7 cellular contexts compared by ENCODE assay signal in genomic region chr1:194289569-194290266, GRCh38.
DNase-seq lines count a peak whose midpoint lies in the region; ATAC-seq and TF ChIP-seq lines count a peak whose summit lies in the region.

No MANE protein-coding gene starts in this region.

- H3K27ac Mint-ChIP-seq in mesothelial cell of epicardium (no peak overlapping the region), neural progenitor cell (no peak overlapping the region)

- no peaks in the 10 kb centered on the region for H3F3A ChIP-seq in neural progenitor cell (ENCODE audit: low read depth)

- H3K9me3 Mint-ChIP-seq in mesothelial cell of epicardium, result peaks cover 6% of the 10 kb centered on the region
- H3K9me3 Mint-ChIP-seq in neural progenitor cell, result no peaks in the 10 kb centered on the region

- no peaks in the 10 kb centered on the region for H3K9me3 ChIP-seq in neural progenitor cell (ENCODE audit: low read depth)

- H3K4me1 Mint-ChIP-seq in mesothelial cell of epicardium (no peaks in the 10 kb centered on the region), neural progenitor cell (peaks cover 2% of the 10 kb centered on the region)

- no peaks in the 10 kb centered on the region for H4K20me1 ChIP-seq in neural progenitor cell (ENCODE audit: low read depth)

- H3K27me3 Mint-ChIP-seq in mesothelial cell of epicardium (ENCODE audit: low read depth) (no peaks in the 10 kb centered on the region), neural progenitor cell (ENCODE audit: insufficient read depth, low read depth) (no peaks in the 10 kb centered on the region)

- no peak overlapping the region for H3K4me2 ChIP-seq in neural progenitor cell

- no peaks in the 10 kb centered on the region for H3K4me1 ChIP-seq in neural progenitor cell

- TF ChIP-seq CTCF in mesothelial cell of epicardium (IDR thresholded peaks at IDR 0.05; ENCODE audit: unreplicated experiment) (no peak), neural progenitor cell (IDR thresholded peaks at IDR 0.05) (no peak)

- no peak overlapping the region for H3K4me3 Mint-ChIP-seq in mesothelial cell of epicardium
- no peak overlapping the region for H3K4me3 Mint-ChIP-seq in neural progenitor cell

- ATAC-seq in GM19395 (IDR thresholded peaks at IDR 0.05; ENCODE audit: unreplicated experiment) (peak; percentile 97), HG03175 (IDR thresholded peaks at IDR 0.05; ENCODE audit: unreplicated experiment) (peak; percentile 97)

- H2AFZ ChIP-seq in neural progenitor cell (replicated peaks), result no peak overlapping the region

- no peaks in the 10 kb centered on the region for H3K36me3 ChIP-seq in neural progenitor cell

- H3K4me3 ChIP-seq in neural progenitor cell, result no peak overlapping the region

- H3K9ac ChIP-seq in neural progenitor cell, result no peak overlapping the region

- H3K79me2 ChIP-seq in neural progenitor cell (ENCODE audit: low read depth), result no peaks in the 10 kb centered on the region

- DNase-seq in activated CD4-positive, alpha-beta T cell treated with anti-CD3 and anti-CD28 coated beads, Interleukin-2, amount 50 U/mL, for 48 hours, result peak; percentile 30 to 45
- DNase-seq in stimulated activated CD4-positive, alpha-beta T cell treated with anti-CD3 and anti-CD28 coated beads, TNF-alpha, amount 100 ng/mL, for 48 hours (ENCODE audit: low read depth in 3 of 3), result peak; percentile 8 to 22 (median 16)
- no peak for DNase-seq in mesothelial cell of epicardium (ENCODE audit: low spot score in 2 of 2, unreplicated experiment in 2 of 2)
- DNase-seq in iPS-NIHi7 (ENCODE audit: extremely low spot score), result no peak
- DNase-seq in neural progenitor cell (ENCODE audit: low spot score), result no peak

- H3K27me3 ChIP-seq in neural progenitor cell, result no peaks in the 10 kb centered on the region

- H3K27ac ChIP-seq in neural progenitor cell, result no peak overlapping the region

- no peaks in the 10 kb centered on the region for H3K36me3 Mint-ChIP-seq in mesothelial cell of epicardium
- no peaks in the 10 kb centered on the region for H3K36me3 Mint-ChIP-seq in neural progenitor cell

Comparison
In these comparisons a context has a peak if more than half of its experiments do, and no peak if none do; other contexts are left out.
1. DNase-seq: peak in activated CD4-positive, alpha-beta T cell treated with anti-CD3 and anti-CD28 coated beads, Interleukin-2, amount 50 U/mL, for 48 hours (2 of 2) and stimulated activated CD4-positive, alpha-beta T cell treated with anti-CD3 and anti-CD28 coated beads, TNF-alpha, amount 100 ng/mL, for 48 hours (3 of 3); none in mesothelial cell of epicardium (0 of 2), iPS-NIHi7 (single experiment) and neural progenitor cell (single experiment).